7 cellular contexts compared by ENCODE assay signal in the genomic region with DNA sequence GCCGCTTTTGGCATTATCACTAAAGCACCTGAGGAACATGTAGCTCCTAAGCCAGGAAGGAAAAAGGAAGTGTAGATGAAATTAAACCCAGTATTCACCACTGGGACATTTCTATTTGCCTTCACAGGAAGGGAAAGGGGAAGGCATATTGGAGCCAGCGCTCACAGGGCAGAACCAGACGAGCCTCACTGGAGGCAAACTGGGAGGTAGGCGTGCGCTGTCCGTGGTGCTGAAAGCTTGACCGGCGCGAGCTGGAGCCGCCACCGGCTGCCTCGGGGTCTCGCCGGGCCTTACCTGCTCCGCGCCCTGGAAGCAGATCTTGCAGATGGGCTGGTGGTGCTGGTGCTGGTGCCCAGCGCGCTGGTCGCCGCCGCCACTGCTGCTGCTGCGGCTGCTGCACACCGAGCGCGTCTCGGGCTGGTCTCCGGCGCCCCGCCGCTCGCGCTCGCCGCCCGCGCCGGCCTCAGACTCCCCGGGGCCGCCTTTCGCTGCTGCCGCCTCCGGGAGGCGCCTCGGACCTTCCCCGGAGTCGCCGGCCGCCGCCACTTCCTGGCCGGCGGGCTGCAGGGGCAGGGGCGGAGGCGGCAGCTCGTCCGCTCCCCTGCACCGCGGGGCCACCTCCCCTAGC. TPM values are rescaled to one million over a fixed set of nuclear protein-coding genes. Genes with fewer than 3 reads are reported as not detected.
DNase-seq lines count a peak whose midpoint lies in the region; ATAC-seq and TF ChIP-seq lines count a peak whose summit lies in the region.

No MANE protein-coding gene starts in this region.

- no peak overlapping the region for H2BK20ac ChIP-seq in H9 (ENCODE audit: low read depth, low read length, poor library complexity, severe bottlenecking)

- no peak overlapping the region for H3K27ac ChIP-seq in H9 (ENCODE audit: insufficient read length, low read depth, low read length)
- H3K27ac ChIP-seq in heart right ventricle: no peak overlapping the region

- no peaks in the 10 kb centered on the region for H3K79me2 ChIP-seq in H9 (ENCODE audit: insufficient read depth, low read length)

- peaks cover 6% of the 10 kb centered on the region for H3K23me2 ChIP-seq in H9 (ENCODE audit: insufficient read length, low read depth, low read length, poor library complexity, severe bottlenecking)

- H3K4me2 ChIP-seq in H9 (ENCODE audit: insufficient read depth, insufficient read length, low read length): peak overlapping the region; percentile 24

- H3K4me1 ChIP-seq in H9 (ENCODE audit: insufficient read depth, low read length): no peaks in the 10 kb centered on the region
- H3K4me1 ChIP-seq in heart right ventricle: peaks cover 0 to 5% (median 0%) of the 10 kb centered on the region in 9 donors

- intact Hi-C loops in heart right ventricle (cut with DNase I): loop anchor here in 2 of 10 donors (5.0 to 10.0 kb wide), 2 partner anchors 268 to 276 kb away; no protein-coding TSS in a partner anchor

- H3K9me3 ChIP-seq in H9 (ENCODE audit: control insufficient read depth, low read depth, low read length) (no peaks in the 10 kb centered on the region), heart right ventricle (no peaks in the 10 kb centered on the region)

- no peak overlapping the region for H2AFZ ChIP-seq in H9 (ENCODE audit: low read length)

- H3K36me3 ChIP-seq in heart right ventricle: no peaks in the 10 kb centered on the region

- peak; percentile 29; the same call in 1 of the 3 replicates for TF ChIP-seq CTCF in H9 (conservative IDR thresholded peaks at IDR 0.05)
- peak in 2 of 9 donors; percentile 3 to 28 for TF ChIP-seq CTCF in heart right ventricle (IDR thresholded peaks at IDR 0.05)

- H3K79me1 ChIP-seq in H9 (ENCODE audit: insufficient read depth, low read depth, low read length, poor library complexity, severe bottlenecking): no peaks in the 10 kb centered on the region

- H3K14ac ChIP-seq in H9 (ENCODE audit: insufficient read depth, low read length): no peak overlapping the region

- no peak overlapping the region for H4K8ac ChIP-seq in H9 (replicated peaks; ENCODE audit: insufficient read length, low read depth, low read length)

- no peaks in the 10 kb centered on the region for H4K20me1 ChIP-seq in H9 (ENCODE audit: control insufficient read depth, insufficient read depth, insufficient read length)

- no peak overlapping the region for H4K91ac ChIP-seq in H9 (ENCODE audit: insufficient read length, low read depth, low read length)

- peaks cover 6 to 7% of the 10 kb centered on the region in 2 experiments; a peak in 3 of 4 replicates for H3K4me1 Mint-ChIP-seq in H9
- peaks cover 5% of the 10 kb centered on the region for H3K4me1 Mint-ChIP-seq in activated naive CD8-positive, alpha-beta T cell treated with anti-CD3 and anti-CD28 coated beads, Interleukin-2, amount 50 U/mL, for 24 hours

- H3K23ac ChIP-seq in H9 (ENCODE audit: insufficient read length, low read depth, low read length): no peak overlapping the region

- H2BK120ac ChIP-seq in H9 (ENCODE audit: low read depth, low read length, poor library complexity, severe bottlenecking): no peak overlapping the region

- no peak for ATAC-seq in activated naive CD8-positive, alpha-beta T cell treated with anti-CD3 and anti-CD28 coated beads, Interleukin-2, amount 50 U/mL, for 24 hours
- peak; percentile 86 to 97 (median 91) for ATAC-seq in heart right ventricle
- no peak for ATAC-seq in HG02938 (IDR thresholded peaks at IDR 0.05; ENCODE audit: unreplicated experiment)
- ATAC-seq in GM18868 (IDR thresholded peaks at IDR 0.05; ENCODE audit: unreplicated experiment): no peak

- H3K27me3 ChIP-seq in H9 (ENCODE audit: insufficient read depth, low read length) (peaks cover 19% of the 10 kb centered on the region; the same call in 1 of the 2 replicates), heart right ventricle (peaks cover 0 to 62% (median 38%) of the 10 kb centered on the region in 7 donors)

- peak overlapping the region; percentile 39 to 78 for H3K4me3 Mint-ChIP-seq in H9
- no peak overlapping the region for H3K4me3 Mint-ChIP-seq in activated naive CD8-positive, alpha-beta T cell treated with anti-CD3 and anti-CD28 coated beads, Interleukin-2, amount 50 U/mL, for 24 hours

- peaks cover 0 to 3% (median 0%) of the 10 kb centered on the region in 3 experiments; a peak in 1 of 7 replicates for H3K36me3 Mint-ChIP-seq in H9 (ENCODE audit: insufficient read depth in 1 of 3, low read depth in 3 of 3)
- H3K36me3 Mint-ChIP-seq in activated naive CD8-positive, alpha-beta T cell treated with anti-CD3 and anti-CD28 coated beads, Interleukin-2, amount 50 U/mL, for 24 hours (ENCODE audit: low read depth): peaks cover 8% of the 10 kb centered on the region

- no peak overlapping the region for H2BK15ac ChIP-seq in H9 (ENCODE audit: low read depth, low read length)

- no CpG with 5 or more reads among the region's 57 CpGs for WGBS in H9 (ENCODE audit: extremely low coverage, insufficient read length, low lambda C conversion rate)
- 2 to 5% methylated on average over 44 to 57 of the region's 57 CpGs for WGBS in heart right ventricle, 2 donors

- H2BK5ac ChIP-seq in H9 (ENCODE audit: insufficient read length, low read length): no peak overlapping the region

- H3K9me3 Mint-ChIP-seq in H9: no peaks in the 10 kb centered on the region; a peak in 2 of 5 replicates
- H3K9me3 Mint-ChIP-seq in activated naive CD8-positive, alpha-beta T cell treated with anti-CD3 and anti-CD28 coated beads, Interleukin-2, amount 50 U/mL, for 24 hours: peaks cover 9% of the 10 kb centered on the region

- no peak overlapping the region for H4K5ac ChIP-seq in H9 (ENCODE audit: insufficient read length, low read depth, low read length)

- DNase-seq in H9: peak; percentile 92
- DNase-seq in NCI-H69 (lab: John Stamatoyannopoulos, UW): peak; percentile 80
- peak; percentile 49 for DNase-seq in activated naive CD8-positive, alpha-beta T cell treated with anti-CD3 and anti-CD28 coated beads, Interleukin-2, amount 50 U/mL, for 24 hours
- peak; percentile 66 to 79 for DNase-seq in heart right ventricle
- DNase-seq in pons (ENCODE audit: low spot score): peak; percentile 31

- no peak overlapping the region for H3K18ac ChIP-seq in H9 (ENCODE audit: insufficient read length, low read depth, low read length)

- H3K9ac ChIP-seq in H9 (ENCODE audit: extremely low read depth, insufficient read length, low read length): no peak overlapping the region

- H3K4me3 ChIP-seq in heart right ventricle: peak overlapping the region in 9 of 10 donors; percentile 15 to 47 (median 41)

- no peak overlapping the region for H3K27ac Mint-ChIP-seq in H9
- no peak overlapping the region for H3K27ac Mint-ChIP-seq in activated naive CD8-positive, alpha-beta T cell treated with anti-CD3 and anti-CD28 coated beads, Interleukin-2, amount 50 U/mL, for 24 hours

- H3K27me3 Mint-ChIP-seq in H9 (ENCODE audit: low read depth): peaks cover 55% of the 10 kb centered on the region
- peaks cover 41% of the 10 kb centered on the region for H3K27me3 Mint-ChIP-seq in activated naive CD8-positive, alpha-beta T cell treated with anti-CD3 and anti-CD28 coated beads, Interleukin-2, amount 50 U/mL, for 24 hours

- no peak overlapping the region for H3K4ac ChIP-seq in H9 (ENCODE audit: low read depth, low read length)

- H2BK12ac ChIP-seq in H9 (ENCODE audit: insufficient read length, low read depth, low read length): no peak overlapping the region

- no peak overlapping the region for H2AK5ac ChIP-seq in H9 (ENCODE audit: insufficient read length, low read length)

- no peak overlapping the region for H3T11ph ChIP-seq in H9 (ENCODE audit: low read length)

- no peak overlapping the region for H3K56ac ChIP-seq in H9 (ENCODE audit: insufficient read length, low read depth, low read length)

RNA-seq across cellular contexts. Expression of gene MARCHF11, which starts 0.7 kb away (rescaled TPM):
- total RNA-seq in H9 (2021): 0.31 and 0.37 TPM in 2 replicates
- 1 to 10 TPM in 9 of 10 donors, under 1 TPM in 1; 0.58 to 5.8 (median 3.5) TPM for total RNA-seq in heart right ventricle
- 1 to 10 TPM in 1 of 2 donors, under 1 TPM in 1; 0.59 to 7.9 TPM for polyA plus RNA-seq in heart right ventricle

Comparison
In these comparisons a context has a peak if more than half of its experiments do, and no peak if none do; other contexts are left out.
1. DNase-seq: peak in every context shown above with its lines; median percentile 92 in H9; 80 in NCI-H69; 72 in heart right ventricle; 49 in activated naive CD8-positive, alpha-beta T cell treated with anti-CD3 and anti-CD28 coated beads, Interleukin-2, amount 50 U/mL, for 24 hours; 31 in pons.
2. ATAC-seq: peak in heart right ventricle (8 of 8); none in activated naive CD8-positive, alpha-beta T cell treated with anti-CD3 and anti-CD28 coated beads, Interleukin-2, amount 50 U/mL, for 24 hours (single experiment), HG02938 (single experiment) and GM18868 (single experiment).